Comparison of ENCODE assay signal across 28 cellular contexts in the genomic region with DNA sequence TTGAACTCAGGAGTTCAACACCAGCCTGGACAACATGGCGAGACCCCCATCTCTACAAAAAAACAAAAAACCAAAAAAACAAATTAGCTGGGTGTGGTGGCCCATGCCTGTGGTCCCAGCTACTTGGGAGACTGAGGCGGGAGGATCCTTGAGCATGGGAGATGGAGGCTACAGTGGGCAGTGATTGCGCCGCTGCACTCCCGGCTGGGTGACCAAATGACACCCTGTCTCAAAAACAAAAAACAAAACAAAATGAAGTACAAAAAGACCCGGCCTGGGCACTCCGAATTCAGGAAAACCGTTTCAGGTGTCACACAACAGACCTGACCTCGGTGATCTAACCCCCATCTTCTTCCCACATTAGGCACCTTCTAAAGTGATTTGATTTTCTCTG.
"Had no signal": no experiment of that assay in that cellular context is flagged by ENCODE, and none has a peak within 500 bp of the region (broad histone marks: within the 10 kb centered on the region; RNA-seq: fewer than 3 reads in every experiment).

No MANE protein-coding gene starts in this region.

- H3K27ac ChIP-seq: KMS-11, Peyer's patch had no signal

- H3K4me2 ChIP-seq: KMS-11 had no signal

- H3K27ac Mint-ChIP-seq: activated CD8-positive, alpha-beta memory T cell treated with anti-CD3 and anti-CD28 coated beads, Interleukin-2, amount 10 ng/mL, durations not matched to agents 7 days and 5 days; activated CD8-positive, alpha-beta T cell treated with anti-CD3 and anti-CD28 coated beads, Interleukin-2, amount 10 ng/mL, durations not matched to agents 7 days and 5 days; activated naive CD4-positive, alpha-beta T cell treated with anti-CD3 and anti-CD28 coated beads, Interleukin-2, amount 50 U/mL, for 72 hours; activated naive CD8-positive, alpha-beta T cell treated with anti-CD3 and anti-CD28 coated beads, Interleukin-2, amount 50 U/mL, for 24 hours; activated T-cell treated with anti-CD3 and anti-CD28 coated beads, Interleukin-2, amount 50 U/mL, for 24 hours; activated T-helper 1 cell treated with anti-CD3 and anti-CD28 coated beads, Interleukin-12 subunit alpha, Interleukin-12 subunit beta, Interleukin-2, Interleukin-4 antibody, amounts not matched to agents 30 ng/mL and 10 ng/mL and 1 ng/mL, durations not matched to agents 14 hours and 24 hours and 36 hours; brain; T-helper 17 cell; WTC11 had no signal

- H3K36me3 ChIP-seq: Peyer's patch had no signal

- H3K9ac ChIP-seq: KMS-11 had no signal

- H3K36me3 Mint-ChIP-seq: activated CD8-positive, alpha-beta memory T cell treated with anti-CD3 and anti-CD28 coated beads, Interleukin-2, amount 10 ng/mL, durations not matched to agents 7 days and 5 days; activated naive CD4-positive, alpha-beta T cell treated with anti-CD3 and anti-CD28 coated beads, Interleukin-2, amount 50 U/mL, for 72 hours; brain had no signal

- H3K9me3 ChIP-seq: Peyer's patch had no signal

- H3K4me1 ChIP-seq: Peyer's patch had no signal

- DNase-seq: activated CD4-positive, alpha-beta T cell treated with anti-CD3 and anti-CD28 coated beads for 48 hours; activated CD4-positive, alpha-beta T cell treated with anti-CD3 and anti-CD28 coated beads, Interleukin-2, amount 50 U/mL, for 4 hours; activated CD4-positive, CD25-positive, alpha-beta regulatory T cell treated with anti-CD3 and anti-CD28 coated beads, Interleukin-2, amount 50 U/mL, for 72 hours; activated CD8-positive, alpha-beta memory T cell treated with anti-CD3 and anti-CD28 coated beads, Interleukin-2, amount 10 ng/mL, durations not matched to agents 7 days and 5 days; activated CD8-positive, alpha-beta T cell treated with anti-CD3 and anti-CD28 coated beads, Interleukin-2, amount 10 ng/mL, durations not matched to agents 7 days and 5 days; activated effector memory CD4-positive, alpha-beta T cell treated with Interleukin-2 at 50 U/mL for 16 hours; activated naive CD4-positive, alpha-beta T cell; activated naive CD8-positive, alpha-beta T cell treated with anti-CD3 and anti-CD28 coated beads, Interleukin-2, amount 50 U/mL, for 24 hours; activated T-cell treated with anti-CD3 and anti-CD28 coated beads, Interleukin-2, amount 50 U/mL, for 24 hours; amniotic stem cell; NCI-H1105 treated with DMSO at 0.1 percent for 48 hours; NCI-H1436 treated with DMSO at 0.1 percent for 48 hours; NCI-H187; NCI-H2081; NCI-H510A treated with DMSO at 0.1 percent for 48 hours; NCI-H69; NK-92 treated with Interleukin-12 subunit alpha and Interleukin-12 subunit beta, amount 100 ng/mL, for 24 hours; Peyer's patch; SHP77 treated with DMSO at 0.1 percent for 48 hours; T-helper 17 cell; T-helper 9 cell had no signal

- H3K9me3 Mint-ChIP-seq: activated naive CD4-positive, alpha-beta T cell treated with anti-CD3 and anti-CD28 coated beads, Interleukin-2, amount 50 U/mL, for 72 hours; activated naive CD8-positive, alpha-beta T cell treated with anti-CD3 and anti-CD28 coated beads, Interleukin-2, amount 50 U/mL, for 24 hours; activated T-cell treated with anti-CD3 and anti-CD28 coated beads, Interleukin-2, amount 50 U/mL, for 24 hours; activated T-helper 1 cell treated with anti-CD3 and anti-CD28 coated beads, Interleukin-12 subunit alpha, Interleukin-12 subunit beta, Interleukin-2, Interleukin-4 antibody, amounts not matched to agents 30 ng/mL and 10 ng/mL and 1 ng/mL, durations not matched to agents 14 hours and 24 hours and 36 hours; central memory CD8-positive, alpha-beta T cell had no signal

- FAIRE-seq: astrocyte had no signal

- H3K4me3 ChIP-seq: Peyer's patch had no signal

- H3K4me1 Mint-ChIP-seq: activated CD8-positive, alpha-beta memory T cell treated with anti-CD3 and anti-CD28 coated beads, Interleukin-2, amount 10 ng/mL, durations not matched to agents 7 days and 5 days; central memory CD8-positive, alpha-beta T cell had no signal

- ATAC-seq: activated CD8-positive, alpha-beta memory T cell treated with anti-CD3 and anti-CD28 coated beads, Interleukin-2, amount 10 ng/mL, durations not matched to agents 7 days and 5 days; activated CD8-positive, alpha-beta T cell treated with anti-CD3 and anti-CD28 coated beads, Interleukin-2, amount 10 ng/mL, durations not matched to agents 7 days and 5 days; activated naive CD4-positive, alpha-beta T cell treated with anti-CD3 and anti-CD28 coated beads, Interleukin-2, amount 50 U/mL, for 72 hours; activated naive CD8-positive, alpha-beta T cell treated with anti-CD3 and anti-CD28 coated beads, Interleukin-2, amount 50 U/mL, for 24 hours; T-helper 17 cell; WTC11 had no signal

- H3K4me3 Mint-ChIP-seq: activated CD8-positive, alpha-beta memory T cell treated with anti-CD3 and anti-CD28 coated beads, Interleukin-2, amount 10 ng/mL, durations not matched to agents 7 days and 5 days; activated CD8-positive, alpha-beta T cell treated with anti-CD3 and anti-CD28 coated beads, Interleukin-2, amount 10 ng/mL, durations not matched to agents 7 days and 5 days; activated naive CD8-positive, alpha-beta T cell treated with anti-CD3 and anti-CD28 coated beads, Interleukin-2, amount 50 U/mL, for 24 hours; activated T-cell treated with anti-CD3 and anti-CD28 coated beads, Interleukin-2, amount 50 U/mL, for 24 hours; activated T-helper 1 cell treated with anti-CD3 and anti-CD28 coated beads, Interleukin-12 subunit alpha, Interleukin-12 subunit beta, Interleukin-2, Interleukin-4 antibody, amounts not matched to agents 30 ng/mL and 10 ng/mL and 1 ng/mL, durations not matched to agents 14 hours and 24 hours and 36 hours; brain; central memory CD8-positive, alpha-beta T cell; T-helper 17 cell; WTC11 had no signal
